ENCODE assay signal across 15 cellular contexts in the genomic region with DNA sequence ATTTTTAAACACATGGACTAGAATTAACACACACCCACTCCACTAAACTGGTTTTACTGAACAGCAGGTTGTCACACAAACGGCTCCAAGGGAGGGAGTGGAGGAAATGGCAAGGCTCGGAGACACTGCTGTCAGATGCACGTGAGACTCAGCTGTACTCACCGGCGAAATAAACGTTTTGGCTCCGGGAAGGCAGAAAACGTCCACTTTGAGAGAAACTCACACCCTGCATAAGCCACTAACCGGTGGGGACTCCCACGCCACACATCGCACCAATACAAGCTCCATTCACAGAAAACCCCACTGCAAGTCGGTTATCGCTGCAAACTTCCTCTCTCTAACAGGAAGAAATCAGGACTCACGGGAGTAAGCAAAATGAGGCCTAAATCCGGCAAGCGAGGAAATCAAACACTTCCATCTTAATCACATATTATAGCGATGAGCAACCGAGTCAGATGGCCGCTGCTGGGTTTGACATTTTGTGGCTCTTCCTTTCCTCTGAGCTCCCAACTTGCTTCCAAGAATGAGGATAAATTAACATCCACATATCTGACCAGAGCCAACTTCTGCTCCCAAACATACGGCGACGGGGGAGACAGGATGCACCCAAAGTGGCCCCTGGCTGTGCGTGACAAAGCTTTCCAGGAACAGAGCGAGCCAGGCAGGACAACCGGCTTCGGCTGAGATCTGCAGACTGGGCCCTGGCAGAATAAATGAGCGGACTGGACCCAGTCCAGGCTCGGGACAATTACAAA.
A peak's percentile ranks its signal among the peaks of the same experiment; 100 is the strongest.
DNase-seq lines count a peak whose midpoint lies in the region; ATAC-seq and TF ChIP-seq lines count a peak whose summit lies in the region.
"Had no signal": no experiment of that assay in that cellular context is flagged by ENCODE, and none has a peak within 500 bp of the region (broad histone marks: within the 10 kb centered on the region; RNA-seq: fewer than 3 reads in every experiment).

No MANE protein-coding gene starts in this region.

- peak; percentile 49 for ATAC-seq in GM23338
- ATAC-seq in right cardiac atrium: peak; percentile 55 to 59
- ATAC-seq in GM19324 (IDR thresholded peaks at IDR 0.05; ENCODE audit: low FRiP score, unreplicated experiment): no peak
- no peak for ATAC-seq in HG03565 (IDR thresholded peaks at IDR 0.05; ENCODE audit: unreplicated experiment)
- ATAC-seq in GM18502 (IDR thresholded peaks at IDR 0.05; ENCODE audit: poor library complexity, unreplicated experiment): no peak
- ATAC-seq: activated CD8-positive, alpha-beta T cell treated with anti-CD3 and anti-CD28 coated beads for 36 hours had no signal

- DNase-seq in GM23338 (ENCODE audit: low spot score) (no peak), right cardiac atrium (peak in 1 of 3 donors; percentile 77), prostate gland (ENCODE audit: low spot score) (peak; percentile 51)
- no peak for DNase-seq in stimulated activated CD4-positive, alpha-beta T cell treated with anti-CD3 and anti-CD28 coated beads, Interleukin-4, amount 100 ng/mL, for 1 hour
- DNase-seq: activated CD8-positive, alpha-beta T cell treated with anti-CD3 and anti-CD28 coated beads for 36 hours; AML-193; islet precursor cell; NCI-H1930; NCI-H526 treated with DMSO at 0.1 percent for 48 hours had no signal

- H3K9me2 ChIP-seq in GM23338 (ENCODE audit: insufficient read depth): no peaks in the 10 kb centered on the region

- peaks cover 16% of the 10 kb centered on the region; the same call in 1 of the 2 replicates for H4K20me1 ChIP-seq in GM23338 (replicated peaks; ENCODE audit: insufficient read depth)

- no peak overlapping the region for H2AFZ ChIP-seq in GM23338

- H3K27ac Mint-ChIP-seq in GM23338 (0 out of 2 replicates have a peak overlapping the region, but pooled peaks have one; percentile 46), brain (peak overlapping the region in 4 of 5 experiments; percentile 44 to 79 (median 65))
- H3K27ac Mint-ChIP-seq: activated CD8-positive, alpha-beta T cell treated with anti-CD3 and anti-CD28 coated beads for 36 hours; progenitor cell of endocrine pancreas had no signal

- WGBS in right cardiac atrium: 57% methylated on average over 28 of the region's 28 CpGs
- 45% methylated on average over 28 of the region's 28 CpGs for WGBS in prostate gland

- H3K27me3 ChIP-seq in GM23338 (ENCODE audit: insufficient read depth) (no peaks in the 10 kb centered on the region), right cardiac atrium (ENCODE audit: control insufficient read depth, insufficient read depth) (no peaks in the 10 kb centered on the region), prostate gland (replicated peaks; ENCODE audit: insufficient read depth) (no peaks in the 10 kb centered on the region)

- H3K27ac ChIP-seq in GM23338 (ENCODE audit: low read depth) (peak overlapping the region; percentile 51), right cardiac atrium (ENCODE audit: low read length) (peak overlapping the region; percentile 69), prostate gland (peak overlapping the region; percentile 58 to 59)

- H3K4me3 ChIP-seq in GM23338: no peak overlapping the region
- H3K4me3 ChIP-seq in right cardiac atrium (ENCODE audit: low read length): no peak overlapping the region
- H3K4me3 ChIP-seq in prostate gland: no peak overlapping the region

- peak overlapping the region; percentile 59; the same call in 1 of the 2 replicates for H3K4me2 ChIP-seq in GM23338

- no peak for TF ChIP-seq POLR2A in prostate gland (IDR thresholded peaks at IDR 0.05)

- H3K9me3 Mint-ChIP-seq in GM23338: no peaks in the 10 kb centered on the region
- peaks cover 0 to 10% (median 3%) of the 10 kb centered on the region in 5 experiments for H3K9me3 Mint-ChIP-seq in brain
- H3K9me3 Mint-ChIP-seq: activated CD8-positive, alpha-beta T cell treated with anti-CD3 and anti-CD28 coated beads for 36 hours; central memory CD8-positive, alpha-beta T cell had no signal

- peaks cover 13% of the 10 kb centered on the region for H3K27me3 Mint-ChIP-seq in GM23338 (ENCODE audit: insufficient read depth, low read depth, poor library complexity)
- no peaks in the 10 kb centered on the region for H3K27me3 Mint-ChIP-seq in brain
- H3K27me3 Mint-ChIP-seq: activated CD8-positive, alpha-beta T cell treated with anti-CD3 and anti-CD28 coated beads for 36 hours; central memory CD8-positive, alpha-beta T cell; progenitor cell of endocrine pancreas had no signal

- H3K4me1 ChIP-seq in GM23338 (ENCODE audit: insufficient read depth) (peaks cover 12% of the 10 kb centered on the region; the same call in 1 of the 2 replicates), right cardiac atrium (ENCODE audit: control insufficient read depth, insufficient read depth, low read length) (peaks cover 9% of the 10 kb centered on the region), prostate gland (replicated peaks) (peaks cover 11% of the 10 kb centered on the region)

- H3K4me3 Mint-ChIP-seq in GM23338: no peak overlapping the region
- no peak overlapping the region for H3K4me3 Mint-ChIP-seq in brain
- H3K4me3 Mint-ChIP-seq: activated CD8-positive, alpha-beta T cell treated with anti-CD3 and anti-CD28 coated beads for 36 hours; central memory CD8-positive, alpha-beta T cell had no signal

- peaks cover 41% of the 10 kb centered on the region for H3K4me1 Mint-ChIP-seq in GM23338
- H3K4me1 Mint-ChIP-seq in brain: peaks cover 59% of the 10 kb centered on the region

- intact Hi-C loops in right cardiac atrium (cut with DNase I) (no loop called here), prostate gland (cut with DNase I) (no loop called here)

- H3K79me2 ChIP-seq in GM23338 (replicated peaks; ENCODE audit: insufficient read depth): peaks cover 98% of the 10 kb centered on the region

- TF ChIP-seq CTCF in GM23338 (conservative IDR thresholded peaks at IDR 0.05; ENCODE audit: low read depth in 2 of 2): no peak
- no peak for TF ChIP-seq CTCF in brain (conservative IDR thresholded peaks at IDR 0.05)
- TF ChIP-seq CTCF in prostate gland (IDR thresholded peaks at IDR 0.05): no peak

- H3K36me3 ChIP-seq in GM23338 (ENCODE audit: insufficient read depth): no peaks in the 10 kb centered on the region
- H3K36me3 ChIP-seq in prostate gland: no peaks in the 10 kb centered on the region

- no peaks in the 10 kb centered on the region for H3F3A ChIP-seq in GM23338 (replicated peaks; ENCODE audit: low read depth)

- peaks cover 3% of the 10 kb centered on the region for H3K36me3 Mint-ChIP-seq in GM23338 (ENCODE audit: low read depth)
- peaks cover 63% of the 10 kb centered on the region for H3K36me3 Mint-ChIP-seq in brain

- H3K9me3 ChIP-seq in right cardiac atrium (ENCODE audit: control insufficient read depth, low read length) (no peaks in the 10 kb centered on the region), prostate gland (no peaks in the 10 kb centered on the region)

TF ChIP-seq in GM23338, 12 proteins besides CTCF, POLR2A, EP300 and RAD21:
- TF ChIP-seq STAT1 (IDR thresholded peaks at IDR 0.05; ENCODE audit: unreplicated experiment): no peak

Comparison
In these comparisons a context has a peak if more than half of its experiments do, and no peak if none do; other contexts are left out.
1. ATAC-seq: peak in GM23338 (single experiment) and right cardiac atrium (2 of 2); none in GM19324 (single experiment), HG03565 (single experiment) and GM18502 (single experiment).
2. Peak in every context shown above with its lines, with median percentiles within 50 percentile points of each other: H3K27ac ChIP-seq.